1 cellular context compared by ENCODE assay signal in genomic region chr14:32075636-32076277, GRCh38.
TF ChIP-seq lines count a peak whose summit lies in the region.

No MANE protein-coding gene starts in this region.

TF ChIP-seq in K562, 482 proteins besides CTCF, POLR2A, EP300 and RAD21 (continued from another document):
- TF ChIP-seq HMBOX1 (IDR thresholded peaks at IDR 0.05) = no peak
- TF ChIP-seq SREBF2 (CRISPR knock-in tag; IDR thresholded peaks at IDR 0.05) = no peak
- 0 out of 2 replicates have a peak, but pooled peaks have one; percentile 18 for TF ChIP-seq CREB3 (tag; conservative IDR thresholded peaks at IDR 0.05; ENCODE audit: low read depth)
- TF ChIP-seq CEBPZ (IDR thresholded peaks at IDR 0.05; ENCODE audit: borderline replicate concordance, low read depth, low read length) = no peak
- TF ChIP-seq ZNF444 (CRISPR knock-in tag; IDR thresholded peaks at IDR 0.05) = no peak
- no peak for TF ChIP-seq ZNF253 (CRISPR knock-in tag; conservative IDR thresholded peaks at IDR 0.05)
- no peak for TF ChIP-seq ZNF282 (CRISPR knock-in tag; IDR thresholded peaks at IDR 0.05)
- TF ChIP-seq RBBP5 (IDR thresholded peaks at IDR 0.05; ENCODE audit: borderline replicate concordance, insufficient read depth, low read length, poor library complexity, severe bottlenecking) = peak; percentile 35
- TF ChIP-seq HDAC2 (IDR thresholded peaks at IDR 0.05) = no peak
- no peak for TF ChIP-seq LCOR (CRISPR knock-in tag; IDR thresholded peaks at IDR 0.05)
- TF ChIP-seq E2F8 (IDR thresholded peaks at IDR 0.05; ENCODE audit: low read depth, partially characterized antibody) = no peak
- TF ChIP-seq ZFX (CRISPR knock-in tag; IDR thresholded peaks at IDR 0.05) = peak; percentile 40; the same call in 1 of the 2 replicates
- no peak for TF ChIP-seq MGA (IDR thresholded peaks at IDR 0.05)
- no peak for TF ChIP-seq ZNF586 (CRISPR knock-in tag; conservative IDR thresholded peaks at IDR 0.05)
- TF ChIP-seq NRF1 (conservative IDR thresholded peaks at IDR 0.05 in 1 of 2, IDR thresholded peaks at IDR 0.05 in 1 of 2) = 0 out of 4 replicates have a peak, but pooled peaks of 1 of the 2 experiments have one; percentile 8
- TF ChIP-seq PTBP1 (IDR thresholded peaks at IDR 0.05; ENCODE audit: low read depth, low read length) = no peak
- TF ChIP-seq ZNF449 (CRISPR knock-in tag; IDR thresholded peaks at IDR 0.05) = no peak
- no peak for TF ChIP-seq ZNF124 (CRISPR knock-in tag; IDR thresholded peaks at IDR 0.05)
- no peak for TF ChIP-seq SPI1 (IDR thresholded peaks at IDR 0.05; ENCODE audit: borderline replicate concordance, low read depth, low read length)
- TF ChIP-seq ARID1B (IDR thresholded peaks at IDR 0.05) = no peak
- no peak for TF ChIP-seq ZNF140 (CRISPR knock-in tag; IDR thresholded peaks at IDR 0.05)
